In the genomic region with DNA sequence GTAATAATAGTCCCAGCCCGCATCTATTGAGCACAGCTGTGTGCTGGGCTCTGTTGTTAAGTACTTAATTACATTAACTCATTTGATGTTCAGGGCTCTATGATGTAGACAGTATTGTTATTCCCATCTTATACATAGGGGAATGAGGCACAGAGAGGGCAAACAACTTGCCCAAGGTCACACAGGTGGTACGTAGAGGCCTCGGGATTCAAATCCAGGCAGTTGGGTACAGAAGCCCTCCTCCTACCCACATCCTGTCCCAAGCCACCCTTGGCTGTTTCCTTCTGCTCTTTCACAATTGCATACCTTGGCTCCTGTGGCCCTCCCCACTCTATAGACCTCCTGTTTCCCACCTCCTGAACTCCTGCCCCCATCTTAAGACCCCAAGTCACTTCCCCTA, we compare ENCODE assay signal across 11 cellular contexts. TPM values are rescaled to one million over a fixed set of nuclear protein-coding genes. Genes with fewer than 3 reads are reported as not detected.
DNase-seq lines count a peak whose midpoint lies in the region; TF ChIP-seq lines count a peak whose summit lies in the region.
"Had no signal": no experiment of that assay in that cellular context is flagged by ENCODE, and none has a peak within 500 bp of the region (broad histone marks: within the 10 kb centered on the region; RNA-seq: fewer than 3 reads in every experiment).

No MANE protein-coding gene starts in this region.

- peaks cover 5 to 9% of the 10 kb centered on the region in 2 donors for H3K36me3 Mint-ChIP-seq in CD4-positive, alpha-beta memory T cell
- H3K36me3 Mint-ChIP-seq in activated T-helper 2 cell treated with anti-CD3 and anti-CD28 coated beads, Interferon-gamma antibody, Interleukin-2, Interleukin-4, amounts not matched to agents 10 μg/mL and 5 μg/mL and 100 μg/mL, durations not matched to agents 14 hours and 24 hours and 36 hours (ENCODE audit: low read depth), result peaks cover 25% of the 10 kb centered on the region
- no peaks in the 10 kb centered on the region for H3K36me3 Mint-ChIP-seq in neural crest cell (ENCODE audit: low read depth)

- peaks cover 0 to 5% (median 0%) of the 10 kb centered on the region in 8 donors for H3K9me3 Mint-ChIP-seq in CD4-positive, alpha-beta memory T cell
- H3K9me3 Mint-ChIP-seq in activated T-helper 2 cell treated with anti-CD3 and anti-CD28 coated beads, Interferon-gamma antibody, Interleukin-2, Interleukin-4, amounts not matched to agents 10 μg/mL and 5 μg/mL and 100 μg/mL, durations not matched to agents 14 hours and 24 hours and 36 hours, result no peaks in the 10 kb centered on the region
- H3K9me3 Mint-ChIP-seq in neural crest cell, result no peaks in the 10 kb centered on the region

- CTCF ChIA-PET in CD4-positive, alpha-beta memory T cell (lab: Charles Lee; ENCODE audit: partially characterized antibody), result interaction anchor here (1.5 kb wide), 1 partner anchor 9 kb away, joined by 5 read pairs; no protein-coding TSS in a partner anchor
- CTCF ChIA-PET in A673 (lab: Charles Lee), result no interaction called here

- H3K4me1 Mint-ChIP-seq in CD4-positive, alpha-beta memory T cell, result peaks cover 57 to 86% (median 77%) of the 10 kb centered on the region in 4 donors
- peaks cover 63% of the 10 kb centered on the region for H3K4me1 Mint-ChIP-seq in activated T-helper 2 cell treated with anti-CD3 and anti-CD28 coated beads, Interferon-gamma antibody, Interleukin-2, Interleukin-4, amounts not matched to agents 10 μg/mL and 5 μg/mL and 100 μg/mL, durations not matched to agents 14 hours and 24 hours and 36 hours (ENCODE audit: low read depth)
- H3K4me1 Mint-ChIP-seq in neural crest cell, result peaks cover 19% of the 10 kb centered on the region

- no peaks in the 10 kb centered on the region for H3K27me3 ChIP-seq in CD4-positive, alpha-beta memory T cell (ENCODE audit: insufficient read depth, low read length)
- H3K27me3 ChIP-seq in A673 (replicated peaks; ENCODE audit: insufficient read depth, low read depth, low read length, poor library complexity) (no peaks in the 10 kb centered on the region), WERI-Rb-1 (ENCODE audit: insufficient read depth, low read depth, severe bottlenecking) (no peaks in the 10 kb centered on the region)

- TF ChIP-seq CTCF in neural crest cell (conservative IDR thresholded peaks at IDR 0.05) (no peak), A673 (conservative IDR thresholded peaks at IDR 0.05; ENCODE audit: low read depth, low read length) (no peak), WERI-Rb-1 (IDR thresholded peaks at IDR 0.05; ENCODE audit: low read depth, low read length) (no peak)

- peak in 4 of 5 donors; percentile 45 to 54 (median 52) for DNase-seq in CD4-positive, alpha-beta memory T cell
- DNase-seq in activated T-helper 2 cell treated with anti-CD3 and anti-CD28 coated beads, Interferon-gamma antibody, Interleukin-2, Interleukin-4, amounts not matched to agents 10 μg/mL and 5 μg/mL and 100 μg/mL, durations not matched to agents 14 hours and 24 hours and 36 hours (ENCODE audit: low spot score), result peak; percentile 30
- DNase-seq in neural crest cell (ENCODE audit: low read depth, low spot score) (no peak), A673 (ENCODE audit: low spot score) (no peak), erythroblast (lab: John Stamatoyannopoulos, UW) (no peak), WERI-Rb-1 (no peak), NAMALWA (ENCODE audit: low spot score) (no peak)
- DNase-seq: activated CD4-positive, CD25-positive, alpha-beta regulatory T cell; NCI-H2029; stimulated activated CD4-positive, alpha-beta T cell treated with anti-CD3 and anti-CD28 coated beads, Interleukin-12 subunit alpha, Interleukin-12 subunit beta, amount 100 ng/mL, for 4 hours had no signal

- BruUV-seq in A673 (replicated peaks; lab: Mats Ljungman, UMichigan), result no TSS peak

- H3K9me3 ChIP-seq in CD4-positive, alpha-beta memory T cell (ENCODE audit: control insufficient read depth in 1 of 2, low read length in 2 of 2), result no peaks in the 10 kb centered on the region
- no peaks in the 10 kb centered on the region for H3K9me3 ChIP-seq in KOPT-K1 (ENCODE audit: insufficient read depth, low read length, poor library complexity, severe bottlenecking)
- no peaks in the 10 kb centered on the region for H3K9me3 ChIP-seq in A673 (ENCODE audit: low read depth, low read length, poor library complexity, severe bottlenecking)
- no peaks in the 10 kb centered on the region for H3K9me3 ChIP-seq in WERI-Rb-1 (ENCODE audit: severe bottlenecking)

- no peak for TF ChIP-seq POLR2A in erythroblast (IDR thresholded peaks at IDR 0.05; ENCODE audit: low read length)

- H3K4me1 ChIP-seq in CD4-positive, alpha-beta memory T cell (ENCODE audit: insufficient read depth, low read length), result peaks cover 89% of the 10 kb centered on the region
- H3K4me1 ChIP-seq in A673 (ENCODE audit: insufficient read depth, low read length, poor library complexity, severe bottlenecking), result peaks cover 13% of the 10 kb centered on the region

- no peaks in the 10 kb centered on the region for H3K27me3 Mint-ChIP-seq in CD4-positive, alpha-beta memory T cell
- H3K27me3 Mint-ChIP-seq in activated T-helper 2 cell treated with anti-CD3 and anti-CD28 coated beads, Interferon-gamma antibody, Interleukin-2, Interleukin-4, amounts not matched to agents 10 μg/mL and 5 μg/mL and 100 μg/mL, durations not matched to agents 14 hours and 24 hours and 36 hours (ENCODE audit: low read depth), result no peaks in the 10 kb centered on the region
- H3K27me3 Mint-ChIP-seq in neural crest cell (ENCODE audit: low read depth), result peaks cover 47% of the 10 kb centered on the region

- peak overlapping the region; percentile 82 to 86 (median 86) for H3K4me3 Mint-ChIP-seq in CD4-positive, alpha-beta memory T cell
- H3K4me3 Mint-ChIP-seq in activated T-helper 2 cell treated with anti-CD3 and anti-CD28 coated beads, Interferon-gamma antibody, Interleukin-2, Interleukin-4, amounts not matched to agents 10 μg/mL and 5 μg/mL and 100 μg/mL, durations not matched to agents 14 hours and 24 hours and 36 hours (ENCODE audit: low read depth), result peak overlapping the region; percentile 68
- H3K4me3 Mint-ChIP-seq in neural crest cell, result peak overlapping the region; percentile 88

- intact Hi-C loops in CD4-positive, alpha-beta memory T cell (cut with micrococcal nuclease), result loop anchor here (1.0 to 5.0 kb wide), 2 partner anchors 11 to 37 kb away; no protein-coding TSS in a partner anchor
- intact Hi-C loops in activated T-helper 2 cell treated with anti-CD3 and anti-CD28 coated beads, Interferon-gamma antibody, Interleukin-2, Interleukin-4, amounts not matched to agents 10 μg/mL and 5 μg/mL and 100 μg/mL, durations not matched to agents 14 hours and 24 hours and 36 hours (cut with micrococcal nuclease), result loop anchor here (5.0 kb wide), 2 partner anchors 48 to 163 kb away; a partner anchor contains a TSS
- intact Hi-C loops in A673 (cut with micrococcal nuclease; ENCODE audit: unreplicated experiment), result no loop called here

- no peaks in the 10 kb centered on the region for H3K36me3 ChIP-seq in CD4-positive, alpha-beta memory T cell (ENCODE audit: insufficient read depth, low read length)
- H3K36me3 ChIP-seq in KOPT-K1 (ENCODE audit: insufficient read depth, low read length) (no peaks in the 10 kb centered on the region), A673 (ENCODE audit: insufficient read depth, low read length, poor library complexity, severe bottlenecking) (no peaks in the 10 kb centered on the region), WERI-Rb-1 (no peaks in the 10 kb centered on the region)

- peak overlapping the region; percentile 62 for H3K27ac ChIP-seq in CD4-positive, alpha-beta memory T cell (ENCODE audit: low read depth, low read length)
- H3K27ac ChIP-seq in KOPT-K1 (ENCODE audit: low read depth, low read length, poor library complexity, severe bottlenecking) (peak overlapping the region; percentile 87), A673 (ENCODE audit: low read depth, low read length, poor library complexity, severe bottlenecking) (no peak overlapping the region), WERI-Rb-1 (no peak overlapping the region)

- POLR2A ChIA-PET in CD4-positive, alpha-beta memory T cell (lab: Charles Lee; ENCODE audit: partially characterized antibody), result interaction anchor here (0.8 to 21.6 kb wide), 6 partner anchors 10 to 78 kb away, joined by 3 to 963 read pairs (median 10); a partner anchor contains a TSS
- POLR2A ChIA-PET in A673 (lab: Charles Lee; ENCODE audit: low non-redundant PET), result no interaction called here

- no peak overlapping the region for H3K4me3 ChIP-seq in CD4-positive, alpha-beta memory T cell (ENCODE audit: low read length in 2 of 2)
- H3K4me3 ChIP-seq in A673 (ENCODE audit: low read depth, low read length, poor library complexity, severe bottlenecking), result no peak overlapping the region
- H3K4me3 ChIP-seq in WERI-Rb-1 (ENCODE audit: low read depth, low read length), result no peak overlapping the region

- peak overlapping the region; percentile 91 to 98 (median 95) for H3K27ac Mint-ChIP-seq in CD4-positive, alpha-beta memory T cell
- peak overlapping the region; percentile 65 for H3K27ac Mint-ChIP-seq in activated T-helper 2 cell treated with anti-CD3 and anti-CD28 coated beads, Interferon-gamma antibody, Interleukin-2, Interleukin-4, amounts not matched to agents 10 μg/mL and 5 μg/mL and 100 μg/mL, durations not matched to agents 14 hours and 24 hours and 36 hours
- H3K27ac Mint-ChIP-seq in neural crest cell (ENCODE audit: unreplicated experiment), result no peak overlapping the region

RNA-seq across cellular contexts. Expression of a gene that starts 10.0 kb away (rescaled TPM):
- 10 to 100 TPM; 10.6 to 10.8 TPM for total RNA-seq in CD4-positive, alpha-beta memory T cell
- 1 to 10 TPM; 3.0 to 8.3 TPM for polyA plus RNA-seq in CD4-positive, alpha-beta memory T cell
- total RNA-seq in activated T-helper 2 cell treated with anti-CD3 and anti-CD28 coated beads, Interferon-gamma antibody, Interleukin-2, Interleukin-4, amounts not matched to agents 10 μg/mL and 5 μg/mL and 100 μg/mL, durations not matched to agents 14 hours and 24 hours and 36 hours, result 5.7 and 6.0 TPM in 2 replicates
- total RNA-seq in neural crest cell, result 0.14 and 0.36 TPM in 2 replicates
- 0.15 and 0.30 TPM in 2 replicates for total RNA-seq in A673 (2021)

Comparison
In these comparisons a context has a peak if more than half of its experiments do, and no peak if none do; other contexts are left out.
1. DNase-seq: peak in CD4-positive, alpha-beta memory T cell (4 of 5) and activated T-helper 2 cell treated with anti-CD3 and anti-CD28 coated beads, Interferon-gamma antibody, Interleukin-2, Interleukin-4, amounts not matched to agents 10 μg/mL and 5 μg/mL and 100 μg/mL, durations not matched to agents 14 hours and 24 hours and 36 hours (single experiment); none in neural crest cell (single experiment), A673 (single experiment), erythroblast (0 of 2), WERI-Rb-1 (single experiment) and NAMALWA (single experiment).
2. H3K27ac ChIP-seq: peak in CD4-positive, alpha-beta memory T cell (single experiment) and KOPT-K1 (single experiment); none in A673 (single experiment) and WERI-Rb-1 (single experiment).
3. Peak in every context shown above with its lines, with median percentiles within 50 percentile points of each other: H3K4me3 Mint-ChIP-seq.